Comparison of ENCODE assay signal across 8 cellular contexts in genomic region chr20:35305682-35306556, GRCh38. TPM values are rescaled to one million over a fixed set of nuclear protein-coding genes. Genes with fewer than 3 reads are reported as not detected.
DNase-seq lines count a peak whose midpoint lies in the region; ATAC-seq and TF ChIP-seq lines count a peak whose summit lies in the region.

No MANE protein-coding gene starts in this region.

- ATAC-seq in foreskin keratinocyte = peak; percentile 85
- ATAC-seq in HG02642 (IDR thresholded peaks at IDR 0.05; ENCODE audit: poor library complexity, unreplicated experiment) = no peak
- ATAC-seq in GM19328 (IDR thresholded peaks at IDR 0.05; ENCODE audit: unreplicated experiment) = no peak
- no peak for ATAC-seq in GM18868 (IDR thresholded peaks at IDR 0.05; ENCODE audit: unreplicated experiment)

- peaks cover 69% of the 10 kb centered on the region for H3K4me1 ChIP-seq in foreskin keratinocyte

- TF ChIP-seq CTCF in foreskin keratinocyte (conservative IDR thresholded peaks at IDR 0.05) = no peak

- peak overlapping the region; percentile 91 for H3K27ac ChIP-seq in foreskin keratinocyte

- no peaks in the 10 kb centered on the region for H3K27me3 ChIP-seq in foreskin keratinocyte

- DNase-seq in AG20443 (ENCODE audit: low spot score) (peak; percentile 96), MV-4-11 (lab: John Stamatoyannopoulos, UW) (peak; percentile 96), foreskin keratinocyte (peak; percentile 98 to 99)
- peak; percentile 84 to 89 for DNase-seq in activated T-cell treated with anti-CD3 and anti-CD28 coated beads, Interleukin-2, amount 50 U/mL, for 48 hours
- DNase-seq in stimulated activated CD4-positive, alpha-beta T cell treated with anti-CD3 and anti-CD28 coated beads, Interleukin-1b, Interleukin-23, amount 100 ng/mL, for 48 hours = peak; percentile 95

RNA-seq across cellular contexts. Expression of gene FAM83C, which starts 13.7 kb away (rescaled TPM):
- total RNA-seq in foreskin keratinocyte = 2.6 and 3.0 TPM in 2 replicates
- polyA plus RNA-seq in foreskin keratinocyte = 2.3 and 3.1 TPM in 2 replicates

RNA-seq across cellular contexts. Expression of gene EIF6, which starts 21.3 kb away (rescaled TPM):
- 388 and 438 TPM in 2 replicates for total RNA-seq in foreskin keratinocyte
- polyA plus RNA-seq in foreskin keratinocyte = 487 and 547 TPM in 2 replicates

RNA-seq across cellular contexts. Expression of gene MMP24OS, which starts 28.0 kb away (rescaled TPM):
- 31.6 and 48.2 TPM in 2 replicates for total RNA-seq in foreskin keratinocyte
- 85.2 and 112 TPM in 2 replicates for polyA plus RNA-seq in foreskin keratinocyte
